Comparison of ENCODE assay signal across 26 cellular contexts in the genomic region with DNA sequence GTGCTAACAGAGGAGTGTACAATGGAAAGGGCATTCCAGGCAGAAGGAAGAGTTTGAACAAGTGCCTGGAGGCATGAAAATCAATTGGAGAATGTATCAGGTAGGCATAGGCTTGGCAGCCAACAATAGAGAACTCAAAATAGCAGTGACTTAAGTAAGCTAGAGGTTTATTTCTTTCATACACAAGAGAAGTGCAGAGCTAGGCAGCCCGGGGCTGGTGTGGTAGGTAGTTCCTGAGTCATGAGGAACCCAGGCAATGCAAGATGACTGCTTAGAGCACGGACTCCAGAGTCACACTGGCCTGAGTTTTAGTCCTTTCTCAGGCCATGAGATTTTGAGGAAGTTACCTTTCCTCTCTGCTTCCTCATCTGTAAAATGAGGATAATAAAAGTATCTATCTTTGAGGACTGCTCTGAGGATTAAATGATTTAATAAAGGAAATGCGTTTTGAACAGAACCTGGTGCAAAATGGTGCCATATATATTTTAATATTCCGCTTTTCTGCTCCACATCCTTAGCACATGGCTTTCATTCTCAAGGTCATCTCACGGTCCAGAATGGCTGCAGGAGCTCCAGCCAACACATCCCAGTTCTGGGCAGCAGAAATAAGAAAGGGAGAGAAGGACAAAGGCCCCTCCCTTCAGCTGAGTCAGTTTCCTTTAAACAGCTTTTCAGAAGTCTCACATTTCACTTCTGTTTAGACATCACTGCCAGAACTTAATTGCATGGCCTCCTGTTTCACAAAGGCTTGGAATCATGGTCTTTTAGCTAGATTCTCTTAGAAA.
DNase-seq lines count a peak whose midpoint lies in the region; ATAC-seq and TF ChIP-seq lines count a peak whose summit lies in the region.
"Had no signal": no experiment of that assay in that cellular context is flagged by ENCODE, and none has a peak within 500 bp of the region (broad histone marks: within the 10 kb centered on the region; RNA-seq: fewer than 3 reads in every experiment).

No MANE protein-coding gene starts in this region.

- no peak for ATAC-seq in GM18873 (IDR thresholded peaks at IDR 0.05; ENCODE audit: low FRiP score, unreplicated experiment)
- ATAC-seq: activated CD8-positive, alpha-beta T cell treated with anti-CD3 and anti-CD28 coated beads for 36 hours; GM23338; lower lobe of right lung; naive thymus-derived CD4-positive, alpha-beta T cell; right lobe of liver; stimulated activated naive CD8-positive, alpha-beta T cell treated with anti-CD3 and anti-CD28 coated beads, Interleukin-15, amount 100 ng/mL, for 72 hours had no signal

- TF ChIP-seq CTCF in epithelial cell of esophagus (IDR thresholded peaks at IDR 0.05; ENCODE audit: insufficient read depth, low read depth, low read length, missing control alignments): no peak

- DNase-seq in NCI-H748 (lab: John Stamatoyannopoulos, UW; ENCODE audit: unreplicated experiment) (peak; percentile 12), NCI-H748 treated with DMSO at 0.1 percent for 48 hours (lab: John Stamatoyannopoulos, UW) (no peak), LHCN-M2 (ENCODE audit: low read depth) (peak; percentile 0), epithelial cell of esophagus (ENCODE audit: low read depth) (peak; percentile 15), Ammon's horn (ENCODE audit: low spot score) (no peak), hippocampal formation (lab: John Stamatoyannopoulos, UW) (no peak)
- DNase-seq: activated CD8-positive, alpha-beta memory T cell treated with anti-CD3 and anti-CD28 coated beads, Interleukin-2, amount 50 U/mL, for 48 hours; activated CD8-positive, alpha-beta T cell treated with anti-CD3 and anti-CD28 coated beads for 36 hours; activated naive CD4-positive, alpha-beta T cell treated with Interleukin-2 at 50 U/mL for 16 hours; central memory CD4-positive, alpha-beta T cell; lower lobe of right lung; MV-4-11; naive thymus-derived CD4-positive, alpha-beta T cell; NCI-H1694; NCI-H526; Peyer's patch; right lobe of liver; SHP77; spleen; stimulated activated CD8-positive, alpha-beta memory T cell treated with anti-CD3 and anti-CD28 coated beads, Interleukin-4, amount 100 ng/mL, for 48 hours; stimulated activated naive CD8-positive, alpha-beta T cell treated with anti-CD3 and anti-CD28 coated beads, Interleukin-15, amount 100 ng/mL, for 72 hours; T-helper 2 cell had no signal

- no peak overlapping the region for H3K4me3 ChIP-seq in epithelial cell of esophagus (ENCODE audit: low read length)
- H3K4me3 ChIP-seq: GM23338, lower lobe of right lung, Peyer's patch, prostate gland, right lobe of liver, spleen, thoracic aorta had no signal

Comparison
In these comparisons a context has a peak if more than half of its experiments do, and no peak if none do; other contexts are left out.
1. DNase-seq: peak in NCI-H748 (single experiment), LHCN-M2 (single experiment) and epithelial cell of esophagus (single experiment); none in NCI-H748 treated with DMSO at 0.1 percent for 48 hours (single experiment), Ammon's horn (single experiment) and hippocampal formation (0 of 2).